Comparison of ENCODE assay signal across 7 cellular contexts in the genomic region with DNA sequence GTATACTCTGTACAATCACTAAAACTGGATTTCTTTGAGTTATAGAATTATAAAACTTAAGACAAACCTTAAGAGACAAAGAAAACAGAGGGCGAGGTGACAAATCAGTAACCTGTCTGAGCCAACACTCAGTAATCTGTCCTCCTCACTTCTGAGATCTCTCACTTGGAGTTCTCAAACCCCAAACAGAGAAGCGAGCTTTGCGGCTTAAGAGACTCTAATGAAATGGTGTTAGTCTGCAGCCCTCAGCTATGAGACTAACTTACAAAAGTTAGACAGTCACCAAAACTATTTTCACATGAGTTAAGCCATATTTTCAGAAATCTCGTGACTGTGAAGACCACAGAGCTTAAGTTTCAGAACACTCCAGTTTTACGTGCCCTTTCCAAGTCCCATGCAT.
"Had no signal": no experiment of that assay in that cellular context is flagged by ENCODE, and none has a peak within 500 bp of the region (broad histone marks: within the 10 kb centered on the region; RNA-seq: fewer than 3 reads in every experiment).

No MANE protein-coding gene starts in this region.

- H3K4me3 ChIP-seq: GM23338 had no signal

- ATAC-seq: GM23338, HepG2 had no signal

- DNase-seq: H9, HCEC 1CT, HFFc6, KBM-7 had no signal

- H2AFZ ChIP-seq: GM23338 had no signal

- H3K4me2 ChIP-seq: GM23338 had no signal

- H3K27ac ChIP-seq: HL-60 had no signal
